ENCODE assay signal across 7 cellular contexts in the genomic region with DNA sequence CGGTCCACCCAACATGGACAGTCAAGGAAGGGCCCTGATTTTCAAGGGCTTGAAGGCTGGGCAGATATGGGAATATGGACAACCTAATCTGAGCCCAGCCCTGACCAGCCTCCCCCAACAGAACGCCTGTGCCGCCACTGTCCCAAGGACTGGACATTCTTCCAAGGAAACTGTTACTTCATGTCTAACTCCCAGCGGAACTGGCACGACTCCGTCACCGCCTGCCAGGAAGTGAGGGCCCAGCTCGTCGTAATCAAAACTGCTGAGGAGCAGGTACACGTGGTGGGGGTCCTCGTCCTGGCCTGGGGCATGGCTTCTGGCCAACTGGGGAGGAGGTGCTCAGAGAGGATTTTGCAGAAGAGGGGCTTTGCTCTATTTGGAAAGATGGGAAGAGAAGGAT. TPM values are rescaled to one million over a fixed set of nuclear protein-coding genes. Genes with fewer than 3 reads are reported as not detected.
"Had no signal": no experiment of that assay in that cellular context is flagged by ENCODE, and none has a peak within 500 bp of the region (broad histone marks: within the 10 kb centered on the region; RNA-seq: fewer than 3 reads in every experiment).

No MANE protein-coding gene starts in this region.

- H3K4me3 Mint-ChIP-seq: GM23338, H9, IgD-negative memory B cell had no signal

- H3K27ac Mint-ChIP-seq: GM23338, H9, IgD-negative memory B cell had no signal

- H3K9me3 Mint-ChIP-seq: IgD-negative memory B cell had no signal

- ATAC-seq: GM23338, HepG2 had no signal

- H3K4me3 ChIP-seq: GM23338 had no signal

- DNase-seq: H9, HCEC 1CT had no signal

- H3K36me3 Mint-ChIP-seq: IgD-negative memory B cell had no signal

RNA-seq across cellular contexts. Expression of a gene that starts 3.5 kb away (rescaled TPM):
- total RNA-seq: GM23338, H1, H9, HepG2, HT-29 had no signal

RNA-seq across cellular contexts. Expression of a gene that starts 19.2 kb away (rescaled TPM):
- total RNA-seq: H9, HepG2, HT-29 had no signal

RNA-seq across cellular contexts. Expression of a gene that starts 34.6 kb away (rescaled TPM):
- total RNA-seq: H9, HepG2, HT-29 had no signal
